27 cellular contexts compared by ENCODE assay signal in the genomic region with DNA sequence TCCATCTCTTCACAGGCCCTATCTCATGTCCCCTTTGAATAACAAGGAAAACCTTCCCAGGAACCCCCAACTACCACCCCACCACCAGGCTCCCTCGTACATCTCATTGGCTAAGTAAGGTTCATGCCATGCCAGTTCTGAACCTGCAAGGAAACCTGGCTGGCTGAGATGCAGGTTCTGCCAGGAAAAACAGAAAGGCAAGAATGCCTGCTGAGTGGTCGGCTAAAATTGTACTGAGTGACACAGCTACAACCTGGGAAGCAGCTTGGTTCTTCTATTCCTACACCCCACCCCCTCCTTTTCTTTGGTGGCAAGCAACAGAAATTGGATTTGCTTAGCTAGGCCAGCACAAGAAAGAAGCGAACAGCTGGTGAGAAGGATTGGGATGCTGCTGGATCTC.
"Had no signal": no experiment of that assay in that cellular context is flagged by ENCODE, and none has a peak within 500 bp of the region (broad histone marks: within the 10 kb centered on the region; RNA-seq: fewer than 3 reads in every experiment).

No MANE protein-coding gene starts in this region.

- DNase-seq: activated CD4-positive, alpha-beta T cell treated with anti-CD3 and anti-CD28 coated beads for 36 hours; activated CD4-positive, CD25-positive, alpha-beta regulatory T cell; activated CD8-positive, alpha-beta memory T cell treated with anti-CD3 and anti-CD28 coated beads, Interleukin-2, amount 50 U/mL, for 48 hours; activated CD8-positive, alpha-beta T cell treated with anti-CD3 and anti-CD28 coated beads, Interleukin-2, amount 10 ng/mL, durations not matched to agents 7 days and 5 days; activated effector memory CD4-positive, alpha-beta T cell treated with anti-CD3 and anti-CD28 coated beads, Interleukin-2, amount 50 U/mL, for 16 hours; activated naive CD4-positive, alpha-beta T cell treated with Interleukin-2 at 50 U/mL for 16 hours; activated naive CD8-positive, alpha-beta T cell treated with anti-CD3 and anti-CD28 coated beads, Interleukin-2, amount 50 U/mL, for 24 hours; activated T-cell treated with anti-CD3 and anti-CD28 coated beads, Interleukin-2, amount 50 U/mL, for 24 hours; amniotic stem cell; colonic mucosa; Karpas-422; MM.1S; NCI-H1105 treated with DMSO at 0.1 percent for 48 hours; NCI-H1436 treated with DMSO at 0.1 percent for 48 hours; NCI-H187; NCI-H2081; NCI-H526; NCI-H774; NK-92 treated with Interleukin-12 subunit alpha and Interleukin-12 subunit beta, amount 100 ng/mL, for 24 hours; OCI-M1; SHP77; SW 1271; T-helper 9 cell had no signal

- H3K27ac ChIP-seq: ascending aorta, cardiac muscle cell, colonic mucosa, SJSA1 had no signal

- H3K4me3 ChIP-seq: ascending aorta, cardiac muscle cell, colonic mucosa, K562, SJSA1 had no signal

- H3K4me1 ChIP-seq: ascending aorta, colonic mucosa, SJSA1 had no signal

- H3K36me3 ChIP-seq: ascending aorta, cardiac muscle cell, colonic mucosa, SJSA1 had no signal

- H3K27me3 ChIP-seq: ascending aorta, cardiac muscle cell, colonic mucosa had no signal
